In genomic region chr1:95127380-95127779, GRCh38 we compare ENCODE assay signal across 22 cellular contexts.
"Had no signal": no experiment of that assay in that cellular context is flagged by ENCODE, and none has a peak within 500 bp of the region (broad histone marks: within the 10 kb centered on the region; RNA-seq: fewer than 3 reads in every experiment).

No MANE protein-coding gene starts in this region.

- DNase-seq: effector memory CD8-positive, alpha-beta T cell; esophagus squamous epithelium; foreskin fibroblast; head of caudate nucleus; kidney; left ventricle myocardium superior; mesendoderm; naive B cell; occipital lobe; pancreas; psoas muscle; spleen; stimulated activated CD4-positive, alpha-beta T cell treated with anti-CD3 and anti-CD28 coated beads, Interleukin-15, amount 100 ng/mL, for 24 hours; stimulated activated CD4-positive, alpha-beta T cell treated with anti-CD3 and anti-CD28 coated beads, Interleukin-1b, Interleukin-23, amount 100 ng/mL, for 48 hours; stimulated activated CD4-positive, alpha-beta T cell treated with anti-CD3 and anti-CD28 coated beads, Interleukin-4, amount 100 ng/mL, for 4 hours; stimulated activated naive B cell treated with anti-CD40 and anti-IgM and Interleukin-4, amounts not matched to agents 10 μg/mL and 1 μg/mL and 100 μg/mL, for 72 hours; stimulated activated naive CD8-positive, alpha-beta T cell treated with anti-CD3 and anti-CD28 coated beads, Interleukin-15, amount 100 ng/mL, for 72 hours; testis; upper lobe of right lung had no signal

- H3K27me3 Mint-ChIP-seq: dendritic cell treated with granulocyte-macrophage colony-stimulating factor and Interleukin-4, amounts not matched to agents 40 ng/mL and 50 ng/mL, for 4 days had no signal

- H3K4me1 Mint-ChIP-seq: naive B cell; stimulated activated naive B cell treated with anti-CD40 and anti-IgM and Interleukin-4, amounts not matched to agents 10 μg/mL and 1 μg/mL and 100 μg/mL, for 72 hours; stimulated activated naive CD8-positive, alpha-beta T cell treated with anti-CD3 and anti-CD28 coated beads, Interleukin-15, amount 100 ng/mL, for 72 hours had no signal

- ATAC-seq: effector memory CD8-positive, alpha-beta T cell; left ventricle myocardium superior; pancreas; psoas muscle; sciatic nerve; stimulated activated naive B cell treated with anti-CD40 and anti-IgM and Interleukin-4, amounts not matched to agents 10 μg/mL and 1 μg/mL and 100 μg/mL, for 72 hours; stimulated activated naive CD8-positive, alpha-beta T cell treated with anti-CD3 and anti-CD28 coated beads, Interleukin-15, amount 100 ng/mL, for 72 hours; upper lobe of right lung had no signal

- H3K27ac Mint-ChIP-seq: dendritic cell treated with granulocyte-macrophage colony-stimulating factor and Interleukin-4, amounts not matched to agents 40 ng/mL and 50 ng/mL, for 4 days; effector memory CD8-positive, alpha-beta T cell; nephron; stimulated activated naive B cell treated with anti-CD40 and anti-IgM and Interleukin-4, amounts not matched to agents 10 μg/mL and 1 μg/mL and 100 μg/mL, for 72 hours; stimulated activated naive CD8-positive, alpha-beta T cell treated with anti-CD3 and anti-CD28 coated beads, Interleukin-15, amount 100 ng/mL, for 72 hours had no signal

- H3K4me3 Mint-ChIP-seq: dendritic cell treated with granulocyte-macrophage colony-stimulating factor and Interleukin-4, amounts not matched to agents 40 ng/mL and 50 ng/mL, for 4 days; effector memory CD8-positive, alpha-beta T cell; naive B cell; nephron; stimulated activated naive B cell treated with anti-CD40 and anti-IgM and Interleukin-4, amounts not matched to agents 10 μg/mL and 1 μg/mL and 100 μg/mL, for 72 hours; stimulated activated naive CD8-positive, alpha-beta T cell treated with anti-CD3 and anti-CD28 coated beads, Interleukin-15, amount 100 ng/mL, for 72 hours had no signal

- H3K36me3 Mint-ChIP-seq: stimulated activated naive B cell treated with anti-CD40 and anti-IgM and Interleukin-4, amounts not matched to agents 10 μg/mL and 1 μg/mL and 100 μg/mL, for 72 hours had no signal

- H3K9me3 Mint-ChIP-seq: dendritic cell treated with granulocyte-macrophage colony-stimulating factor and Interleukin-4, amounts not matched to agents 40 ng/mL and 50 ng/mL, for 4 days; effector memory CD8-positive, alpha-beta T cell; naive B cell; nephron; stimulated activated naive B cell treated with anti-CD40 and anti-IgM and Interleukin-4, amounts not matched to agents 10 μg/mL and 1 μg/mL and 100 μg/mL, for 72 hours had no signal
